In the genomic region with DNA sequence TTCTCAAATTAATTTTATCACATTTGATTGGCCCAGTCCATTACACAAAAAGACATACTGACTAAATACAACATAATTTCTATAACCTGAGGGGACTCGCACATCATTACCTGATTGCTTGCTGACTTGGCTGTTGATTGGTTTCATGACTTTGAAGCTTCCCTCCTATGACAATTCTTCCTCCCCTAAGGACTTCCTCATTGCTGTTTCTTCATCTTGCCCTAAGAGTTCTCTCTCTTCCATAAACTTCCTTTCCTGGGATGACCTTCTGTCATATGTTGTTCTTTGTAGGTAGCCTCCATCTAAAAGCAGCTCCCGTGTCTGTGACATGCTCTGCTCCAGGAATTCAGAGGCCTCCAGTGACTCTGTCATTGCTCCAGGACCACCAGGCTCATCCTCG, we compare ENCODE assay signal across 23 cellular contexts.
"Had no signal": no experiment of that assay in that cellular context is flagged by ENCODE, and none has a peak within 500 bp of the region (broad histone marks: within the 10 kb centered on the region; RNA-seq: fewer than 3 reads in every experiment).

No MANE protein-coding gene starts in this region.

- FAIRE-seq: keratinocyte had no signal

- H3K4me1 ChIP-seq: gastroesophageal sphincter, left ventricle myocardium inferior, lower lobe of right lung, testis, tibial nerve, upper lobe of right lung, vagina had no signal

- DNase-seq: esophagus squamous epithelium; foreskin fibroblast; immature natural killer cell; left ventricle myocardium inferior; lower lobe of right lung; mesenchymal stem cell; midbrain; naive B cell; nephron progenitor cell; spleen; stimulated activated CD4-positive, alpha-beta T cell treated with anti-CD3 and anti-CD28 coated beads, Interleukin-15, amount 100 ng/mL, for 24 hours; stimulated activated CD4-positive, alpha-beta T cell treated with anti-CD3 and anti-CD28 coated beads, Interleukin-2, amount 100 ng/mL, for 24 hours; stimulated activated CD4-positive, alpha-beta T cell treated with anti-CD3 and anti-CD28 coated beads, Interleukin-4, amount 100 ng/mL, for 4 hours; stimulated activated naive B cell treated with anti-CD40 and anti-IgM and Interleukin-4, amounts not matched to agents 10 μg/mL and 1 μg/mL and 100 μg/mL, for 72 hours; stimulated activated naive CD8-positive, alpha-beta T cell treated with anti-CD3 and anti-CD28 coated beads, Interleukin-15, amount 100 ng/mL, for 72 hours; testis; upper lobe of right lung had no signal

- H3K27me3 ChIP-seq: esophagus squamous epithelium, gastroesophageal sphincter, spleen, testis, tibial nerve, upper lobe of right lung, vagina had no signal

- ATAC-seq: gastroesophageal sphincter; lower lobe of right lung; sciatic nerve; stimulated activated naive B cell treated with anti-CD40 and anti-IgM and Interleukin-4, amounts not matched to agents 10 μg/mL and 1 μg/mL and 100 μg/mL, for 72 hours; stimulated activated naive CD8-positive, alpha-beta T cell treated with anti-CD3 and anti-CD28 coated beads, Interleukin-15, amount 100 ng/mL, for 72 hours; upper lobe of right lung had no signal

- H3K4me3 ChIP-seq: esophagus squamous epithelium, gastroesophageal sphincter, left ventricle myocardium inferior, lower lobe of right lung, spleen, testis, tibial nerve, upper lobe of right lung, vagina had no signal

- H3K9me3 ChIP-seq: esophagus squamous epithelium, gastroesophageal sphincter, left ventricle myocardium inferior, lower lobe of right lung, spleen, testis, tibial nerve, upper lobe of right lung, vagina had no signal

- H3K27me3 Mint-ChIP-seq: dendritic cell treated with granulocyte-macrophage colony-stimulating factor and Interleukin-4, amounts not matched to agents 40 ng/mL and 50 ng/mL, for 4 days; naive B cell; stimulated activated naive B cell treated with anti-CD40 and anti-IgM and Interleukin-4, amounts not matched to agents 10 μg/mL and 1 μg/mL and 100 μg/mL, for 72 hours; stimulated activated naive CD8-positive, alpha-beta T cell treated with anti-CD3 and anti-CD28 coated beads, Interleukin-15, amount 100 ng/mL, for 72 hours had no signal

- H3K27ac ChIP-seq: esophagus squamous epithelium, gastroesophageal sphincter, left ventricle myocardium inferior, lower lobe of right lung, spleen, testis, tibial nerve, upper lobe of right lung, vagina had no signal

- H3K27ac Mint-ChIP-seq: dendritic cell treated with granulocyte-macrophage colony-stimulating factor and Interleukin-4, amounts not matched to agents 40 ng/mL and 50 ng/mL, for 4 days; immature natural killer cell; nephron progenitor cell; stimulated activated naive B cell treated with anti-CD40 and anti-IgM and Interleukin-4, amounts not matched to agents 10 μg/mL and 1 μg/mL and 100 μg/mL, for 72 hours; stimulated activated naive CD8-positive, alpha-beta T cell treated with anti-CD3 and anti-CD28 coated beads, Interleukin-15, amount 100 ng/mL, for 72 hours had no signal

- H3K9me3 Mint-ChIP-seq: dendritic cell treated with granulocyte-macrophage colony-stimulating factor and Interleukin-4, amounts not matched to agents 40 ng/mL and 50 ng/mL, for 4 days; immature natural killer cell; naive B cell; nephron progenitor cell; stimulated activated naive B cell treated with anti-CD40 and anti-IgM and Interleukin-4, amounts not matched to agents 10 μg/mL and 1 μg/mL and 100 μg/mL, for 72 hours; stimulated activated naive CD8-positive, alpha-beta T cell treated with anti-CD3 and anti-CD28 coated beads, Interleukin-15, amount 100 ng/mL, for 72 hours had no signal

- H3K4me1 Mint-ChIP-seq: immature natural killer cell; naive B cell; nephron progenitor cell; stimulated activated naive B cell treated with anti-CD40 and anti-IgM and Interleukin-4, amounts not matched to agents 10 μg/mL and 1 μg/mL and 100 μg/mL, for 72 hours; stimulated activated naive CD8-positive, alpha-beta T cell treated with anti-CD3 and anti-CD28 coated beads, Interleukin-15, amount 100 ng/mL, for 72 hours had no signal

- H3K4me3 Mint-ChIP-seq: dendritic cell treated with granulocyte-macrophage colony-stimulating factor and Interleukin-4, amounts not matched to agents 40 ng/mL and 50 ng/mL, for 4 days; immature natural killer cell; naive B cell; nephron progenitor cell; stimulated activated naive B cell treated with anti-CD40 and anti-IgM and Interleukin-4, amounts not matched to agents 10 μg/mL and 1 μg/mL and 100 μg/mL, for 72 hours; stimulated activated naive CD8-positive, alpha-beta T cell treated with anti-CD3 and anti-CD28 coated beads, Interleukin-15, amount 100 ng/mL, for 72 hours had no signal
